15 cellular contexts compared by ENCODE assay signal in the genomic region with DNA sequence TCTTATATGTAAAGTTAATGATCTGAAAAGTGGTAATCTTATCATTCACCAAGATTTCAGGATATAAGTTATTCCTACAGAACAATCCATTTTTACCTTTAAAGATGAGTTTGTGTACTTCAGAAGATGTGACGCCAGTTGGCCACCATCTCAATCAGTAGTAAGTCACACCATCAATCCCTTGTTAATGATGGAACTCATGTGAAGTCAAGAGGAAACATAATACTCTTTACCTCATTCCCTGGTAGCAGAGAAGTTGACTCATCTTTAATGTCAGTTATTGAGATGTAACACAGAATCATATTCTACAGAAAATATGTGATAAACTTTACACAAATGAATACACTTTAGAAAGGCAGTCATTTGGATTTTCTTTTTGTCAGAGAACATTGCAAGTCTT. TPM values are rescaled to one million over a fixed set of nuclear protein-coding genes. Genes with fewer than 3 reads are reported as not detected.
DNase-seq lines count a peak whose midpoint lies in the region; ATAC-seq lines count a peak whose summit lies in the region.
"Had no signal": no experiment of that assay in that cellular context is flagged by ENCODE, and none has a peak within 500 bp of the region (broad histone marks: within the 10 kb centered on the region; RNA-seq: fewer than 3 reads in every experiment).

No MANE protein-coding gene starts in this region.

- peaks cover 43% of the 10 kb centered on the region for H3K4me1 ChIP-seq in skeletal muscle satellite cell (ENCODE audit: control insufficient read depth, insufficient read depth, low read length)
- H3K4me1 ChIP-seq: gastrocnemius medialis had no signal

- no peak overlapping the region for H3K9ac ChIP-seq in skeletal muscle satellite cell (ENCODE audit: low read depth, low read length)

- peak overlapping the region; percentile 45 for H3K4me2 ChIP-seq in skeletal muscle satellite cell (ENCODE audit: low read length)

- H3K9me3 ChIP-seq in skeletal muscle satellite cell (replicated peaks; ENCODE audit: low read length): no peaks in the 10 kb centered on the region
- H3K9me3 ChIP-seq: gastrocnemius medialis, neutrophil, upper lobe of right lung had no signal

- H3K27ac Mint-ChIP-seq in activated T-cell treated with anti-CD3 and anti-CD28 coated beads, Interleukin-2, amount 50 U/mL, for 72 hours: peak overlapping the region; percentile 86
- H3K27ac Mint-ChIP-seq in activated naive CD8-positive, alpha-beta T cell: peak overlapping the region; percentile 98
- H3K27ac Mint-ChIP-seq in T-helper 2 cell treated with Interferon-gamma antibody and Interleukin-4, amounts not matched to agents 5 μg/mL and 100 μg/mL, for 36 hours: no peak overlapping the region

- peaks cover 90% of the 10 kb centered on the region for H3K4me1 Mint-ChIP-seq in activated T-cell treated with anti-CD3 and anti-CD28 coated beads, Interleukin-2, amount 50 U/mL, for 72 hours (ENCODE audit: low read depth)
- H3K4me1 Mint-ChIP-seq in activated naive CD8-positive, alpha-beta T cell (ENCODE audit: low read depth): peaks cover 28% of the 10 kb centered on the region
- H3K4me1 Mint-ChIP-seq in T-helper 2 cell treated with Interferon-gamma antibody and Interleukin-4, amounts not matched to agents 5 μg/mL and 100 μg/mL, for 36 hours (ENCODE audit: low read depth): peaks cover 72% of the 10 kb centered on the region

- H3K4me3 ChIP-seq in skeletal muscle satellite cell (ENCODE audit: low read length): no peak overlapping the region
- H3K4me3 ChIP-seq: gastrocnemius medialis, upper lobe of right lung had no signal

- H3K4me3 Mint-ChIP-seq in activated T-cell treated with anti-CD3 and anti-CD28 coated beads, Interleukin-2, amount 50 U/mL, for 72 hours: peak overlapping the region; percentile 76 to 88
- H3K4me3 Mint-ChIP-seq in activated naive CD8-positive, alpha-beta T cell: peak overlapping the region; percentile 95
- H3K4me3 Mint-ChIP-seq in T-helper 2 cell treated with Interferon-gamma antibody and Interleukin-4, amounts not matched to agents 5 μg/mL and 100 μg/mL, for 36 hours: no peak overlapping the region

- no peaks in the 10 kb centered on the region for H3K27me3 ChIP-seq in skeletal muscle satellite cell (ENCODE audit: control insufficient read depth, insufficient read depth, low read length)
- H3K27me3 ChIP-seq: gastrocnemius medialis, neutrophil, upper lobe of right lung had no signal

- peaks cover 23% of the 10 kb centered on the region for H3K36me3 ChIP-seq in skeletal muscle satellite cell (ENCODE audit: insufficient read depth, low read length)
- H3K36me3 ChIP-seq: neutrophil, upper lobe of right lung had no signal

- peak; percentile 14 to 20 for ATAC-seq in activated T-cell treated with anti-CD3 and anti-CD28 coated beads, Interleukin-2, amount 50 U/mL, for 72 hours (replicated peaks in 1 of 2)
- ATAC-seq in GM21825 (IDR thresholded peaks at IDR 0.05; ENCODE audit: unreplicated experiment): no peak
- ATAC-seq: gastrocnemius medialis, upper lobe of right lung had no signal

- peaks cover 40 to 64% of the 10 kb centered on the region in 2 donors for H3K36me3 Mint-ChIP-seq in activated T-cell treated with anti-CD3 and anti-CD28 coated beads, Interleukin-2, amount 50 U/mL, for 72 hours (ENCODE audit: insufficient read depth in 2 of 2)
- H3K36me3 Mint-ChIP-seq in activated naive CD8-positive, alpha-beta T cell: peaks cover 75% of the 10 kb centered on the region
- peaks cover 51% of the 10 kb centered on the region for H3K36me3 Mint-ChIP-seq in T-helper 2 cell treated with Interferon-gamma antibody and Interleukin-4, amounts not matched to agents 5 μg/mL and 100 μg/mL, for 36 hours (ENCODE audit: low read depth)

- no peaks in the 10 kb centered on the region for H3K9me3 Mint-ChIP-seq in activated T-cell treated with anti-CD3 and anti-CD28 coated beads, Interleukin-2, amount 50 U/mL, for 72 hours
- H3K9me3 Mint-ChIP-seq in activated naive CD8-positive, alpha-beta T cell (ENCODE audit: low read depth): no peaks in the 10 kb centered on the region
- no peaks in the 10 kb centered on the region for H3K9me3 Mint-ChIP-seq in T-helper 2 cell treated with Interferon-gamma antibody and Interleukin-4, amounts not matched to agents 5 μg/mL and 100 μg/mL, for 36 hours
- H3K9me3 Mint-ChIP-seq: activated naive CD8-positive, alpha-beta T cell treated with anti-CD3 and anti-CD28 coated beads, Interleukin-2, amount 10 ng/mL, durations not matched to agents 7 days and 5 days had no signal

- H3K27me3 Mint-ChIP-seq in activated T-cell treated with anti-CD3 and anti-CD28 coated beads, Interleukin-2, amount 50 U/mL, for 72 hours (ENCODE audit: low read depth): no peaks in the 10 kb centered on the region
- H3K27me3 Mint-ChIP-seq in activated naive CD8-positive, alpha-beta T cell: no peaks in the 10 kb centered on the region
- no peaks in the 10 kb centered on the region for H3K27me3 Mint-ChIP-seq in T-helper 2 cell treated with Interferon-gamma antibody and Interleukin-4, amounts not matched to agents 5 μg/mL and 100 μg/mL, for 36 hours (ENCODE audit: low read depth)
- H3K27me3 Mint-ChIP-seq: activated naive CD8-positive, alpha-beta T cell treated with anti-CD3 and anti-CD28 coated beads, Interleukin-2, amount 10 ng/mL, durations not matched to agents 7 days and 5 days had no signal

- DNase-seq in activated T-cell treated with anti-CD3 and anti-CD28 coated beads, Interleukin-2, amount 50 U/mL, for 72 hours: no peak
- no peak for DNase-seq in activated T-cell treated with anti-CD3 and anti-CD28 coated beads, Interleukin-2, amount 50 U/mL, for 1 hour
- peak; percentile 46 for DNase-seq in HCEC 1CT
- DNase-seq in T-helper 2 cell treated with Interferon-gamma antibody and Interleukin-4, amounts not matched to agents 5 μg/mL and 100 μg/mL, for 36 hours (ENCODE audit: low spot score): no peak
- DNase-seq in activated effector memory CD4-positive, alpha-beta T cell treated with Interleukin-2 at 50 U/mL for 16 hours: no peak
- DNase-seq: activated naive CD8-positive, alpha-beta T cell treated with anti-CD3 and anti-CD28 coated beads, Interleukin-2, amount 10 ng/mL, durations not matched to agents 7 days and 5 days; caudate nucleus; gastrocnemius medialis; mesendoderm; NCI-H2081; upper lobe of right lung had no signal

RNA-seq across cellular contexts. Expression of gene MRPL39, which starts 38.2 kb away (rescaled TPM):
- total RNA-seq in activated T-cell treated with anti-CD3 and anti-CD28 coated beads, Interleukin-2, amount 50 U/mL, for 72 hours: 10 to 100 TPM; 42.8 to 50.9 TPM
- 39.0 and 46.3 TPM in 2 replicates for total RNA-seq in skeletal muscle satellite cell (2012; rRNA removed)
